ENCODE assay signal across 8 cellular contexts in genomic region chr5:177934233-177934632, GRCh38.
DNase-seq lines count a peak whose midpoint lies in the region; ATAC-seq and TF ChIP-seq lines count a peak whose summit lies in the region.
"Not testable (repeated sequence)": the region's sequence is repeated elsewhere in the genome, so short reads cannot be mapped to it uniquely, and the experiment has no call there.

No MANE protein-coding gene starts in this region.

- in situ Hi-C loops in IMR-90 (cut with MboI; ENCODE audit: low sequenced_read_pairs) = loop anchor here (25.0 kb wide), 1 partner anchor 228 kb away; the partner anchor contains the start of gene NHP2
- in situ Hi-C loops in Panc1 (cut with HindIII; ENCODE audit: low pct_unique_long_range_greater_than_20kb, low sequenced_read_pairs); astrocyte of the cerebellum (cut with HindIII; ENCODE audit: low sequenced_read_pairs): not testable (repeated sequence)

- not testable (repeated sequence) for H3K27me3 ChIP-seq in IMR-90 (ENCODE audit: control insufficient read depth, insufficient read depth, low read length); Panc1 (ENCODE audit: control insufficient read depth, insufficient read depth, low read length); kidney epithelial cell (ENCODE audit: control insufficient read depth, insufficient read depth, low read length)

- H4K8ac ChIP-seq in IMR-90 (ENCODE audit: low read depth in 2 of 2, low read length in 2 of 2) = not testable (repeated sequence)

- H3K18ac ChIP-seq in IMR-90 (ENCODE audit: low read depth, low read length) = not testable (repeated sequence)

- not testable (repeated sequence) for H2BK5ac ChIP-seq in IMR-90 (ENCODE audit: low read depth, low read length, poor library complexity, severe bottlenecking)

- not testable (repeated sequence) for H3K27ac Mint-ChIP-seq in stimulated activated naive CD8-positive, alpha-beta T cell treated with anti-CD3 and anti-CD28 coated beads, Interleukin-15, amount 100 ng/mL, for 72 hours

- H3K9me3 Mint-ChIP-seq in stimulated activated naive CD8-positive, alpha-beta T cell treated with anti-CD3 and anti-CD28 coated beads, Interleukin-15, amount 100 ng/mL, for 72 hours = not testable (repeated sequence)

- H3K9me3 ChIP-seq in IMR-90 (ENCODE audit: control insufficient read depth, insufficient read depth, low read length); Panc1 (ENCODE audit: control insufficient read depth, insufficient read depth, low read depth, low read length): not testable (repeated sequence)

- not testable (repeated sequence) for H2AFZ ChIP-seq in IMR-90 (replicated peaks; ENCODE audit: low read length, poor library complexity)

- not testable (repeated sequence) for H4K5ac ChIP-seq in IMR-90 (ENCODE audit: low read depth, low read length)

- ATAC-seq in IMR-90 (ENCODE audit: low read depth) = peak; percentile 78; the same call in 1 of the 2 replicates
- ATAC-seq in Panc1 = not testable (repeated sequence)
- ATAC-seq in stimulated activated naive CD8-positive, alpha-beta T cell treated with anti-CD3 and anti-CD28 coated beads, Interleukin-15, amount 100 ng/mL, for 72 hours = peak; percentile 45

- not testable (repeated sequence) for H3K9me1 ChIP-seq in IMR-90 (ENCODE audit: insufficient read depth, low read length)

- H3K4me2 ChIP-seq in IMR-90 (ENCODE audit: low read depth, low read length) = not testable (repeated sequence)

- dilution Hi-C loops in IMR-90 (cut with HindIII; ENCODE audit: low sequenced_read_pairs, unreplicated experiment) = not testable (repeated sequence)

- not testable (repeated sequence) for H3K14ac ChIP-seq in IMR-90 (replicated peaks; ENCODE audit: low read depth, low read length)

- not testable (repeated sequence) for H2BK120ac ChIP-seq in IMR-90 (ENCODE audit: low read depth, low read length)

- not testable (repeated sequence) for H3K56ac ChIP-seq in IMR-90 (ENCODE audit: extremely low read depth, insufficient read depth, low read length)

- not testable (repeated sequence) for H3K4me3 Mint-ChIP-seq in stimulated activated naive CD8-positive, alpha-beta T cell treated with anti-CD3 and anti-CD28 coated beads, Interleukin-15, amount 100 ng/mL, for 72 hours

- not testable (repeated sequence) for H3K4me1 ChIP-seq in IMR-90 (ENCODE audit: control insufficient read depth, insufficient read depth, low read length); Panc1 (ENCODE audit: control insufficient read depth, insufficient read depth, low read length)

- H3K27me3 Mint-ChIP-seq in stimulated activated naive CD8-positive, alpha-beta T cell treated with anti-CD3 and anti-CD28 coated beads, Interleukin-15, amount 100 ng/mL, for 72 hours = not testable (repeated sequence)

- POLR2A ChIA-PET in IMR-90 (lab: Charles Lee; ENCODE audit: unreplicated experiment); Panc1 (lab: Charles Lee): not testable (repeated sequence)

- not testable (repeated sequence) for H3K4me1 Mint-ChIP-seq in stimulated activated naive CD8-positive, alpha-beta T cell treated with anti-CD3 and anti-CD28 coated beads, Interleukin-15, amount 100 ng/mL, for 72 hours

- not testable (repeated sequence) for H3K36me3 ChIP-seq in IMR-90 (ENCODE audit: control insufficient read depth, insufficient read depth, low read length); Panc1 (ENCODE audit: control insufficient read depth, insufficient read depth, low read length); kidney epithelial cell (ENCODE audit: control insufficient read depth, insufficient read depth, low read length)

- CTCF ChIA-PET in IMR-90 (lab: Yijun Ruan, JAX); Panc1 (lab: Charles Lee): not testable (repeated sequence)

- BruUV-seq in IMR-90 (replicated peaks; lab: Mats Ljungman, UMichigan); Panc1 (replicated peaks; lab: Mats Ljungman, UMichigan): not testable (repeated sequence)

- not testable (repeated sequence) for H3K79me1 ChIP-seq in IMR-90 (ENCODE audit: low read depth in 1 of 2, low read length in 2 of 2)

- not testable (repeated sequence) for H2BK20ac ChIP-seq in IMR-90 (ENCODE audit: low read depth, low read length)

- intact Hi-C loops in IMR-90 (cut with micrococcal nuclease); Panc1 (cut with micrococcal nuclease; ENCODE audit: unreplicated experiment): not testable (repeated sequence)

- not testable (repeated sequence) for H4K91ac ChIP-seq in IMR-90 (ENCODE audit: insufficient read depth, low read depth, low read length)

- H3K27ac ChIP-seq in IMR-90 (ENCODE audit: insufficient read depth, low read length); Panc1 (ENCODE audit: low read length): not testable (repeated sequence)

- not testable (repeated sequence) for H3K4me3 ChIP-seq in AG10803 (ENCODE audit: low read length); GM12864 (ENCODE audit: low read depth, low read length); IMR-90 (ENCODE audit: insufficient read depth, low read depth, low read length); Panc1 (ENCODE audit: low read depth in 2 of 2, low read length in 2 of 2); astrocyte of the cerebellum (ENCODE audit: low read depth, low read length); epithelial cell of proximal tubule (ENCODE audit: low read depth, low read length); kidney epithelial cell (ENCODE audit: low read depth, low read length)

- not testable (repeated sequence) for TF ChIP-seq POLR2A in IMR-90 (IDR thresholded peaks at IDR 0.05; ENCODE audit: low read depth, low read length)

- not testable (repeated sequence) for H3K4ac ChIP-seq in IMR-90 (ENCODE audit: low read depth, low read length)

- not testable (repeated sequence) for H3K23ac ChIP-seq in IMR-90 (ENCODE audit: low read depth, low read length)

- H2AK5ac ChIP-seq in IMR-90 (ENCODE audit: low read depth, low read length) = not testable (repeated sequence)

- not testable (repeated sequence) for H3K9ac ChIP-seq in IMR-90 (ENCODE audit: low read depth, low read length)

- DNase-seq in AG10803 (ENCODE audit: low read depth); GM12864 (ENCODE audit: low read depth); IMR-90; Panc1 (ENCODE audit: low read depth, low spot score); astrocyte of the cerebellum (ENCODE audit: low read depth); epithelial cell of proximal tubule (ENCODE audit: low read depth); kidney epithelial cell (ENCODE audit: low read depth); stimulated activated naive CD8-positive, alpha-beta T cell treated with anti-CD3 and anti-CD28 coated beads, Interleukin-15, amount 100 ng/mL, for 72 hours: not testable (repeated sequence)

- not testable (repeated sequence) for H2BK15ac ChIP-seq in IMR-90 (ENCODE audit: low read depth, low read length)

- TF ChIP-seq CTCF in AG10803 (conservative IDR thresholded peaks at IDR 0.05; ENCODE audit: low read length) (peak; percentile 22), GM12864 (IDR thresholded peaks at IDR 0.05; ENCODE audit: low read depth, low read length, missing control alignments) (peak; percentile 9), IMR-90 (conservative IDR thresholded peaks at IDR 0.05; ENCODE audit: low read depth, low read length) (0 out of 2 replicates have a peak, but pooled peaks have one; percentile 11), Panc1 (IDR thresholded peaks at IDR 0.05) (peak; percentile 27), astrocyte of the cerebellum (IDR thresholded peaks at IDR 0.05; ENCODE audit: low read depth, low read length, missing control alignments) (peak; percentile 19), epithelial cell of proximal tubule (conservative IDR thresholded peaks at IDR 0.05; ENCODE audit: low read depth, low read length) (peak; percentile 21), kidney epithelial cell (IDR thresholded peaks at IDR 0.05; ENCODE audit: insufficient read depth, low read length, poor library complexity, severe bottlenecking) (peak; percentile 2)

- not testable (repeated sequence) for TF ChIP-seq RAD21 in IMR-90 (IDR thresholded peaks at IDR 0.05; ENCODE audit: low read length)

- H2AK9ac ChIP-seq in IMR-90 (replicated peaks; ENCODE audit: low read depth, low read length, poor library complexity) = not testable (repeated sequence)

- H4K20me1 ChIP-seq in IMR-90 (ENCODE audit: insufficient read depth, low read length) = not testable (repeated sequence)
